Comparison of ENCODE assay signal across 8 cellular contexts in genomic region chr5:54234304-54234938, GRCh38.
A peak's percentile ranks its signal among the peaks of the same experiment; 100 is the strongest.
DNase-seq lines count a peak whose midpoint lies in the region; ATAC-seq, FAIRE-seq and TF ChIP-seq lines count a peak whose summit lies in the region.

No MANE protein-coding gene starts in this region.

- no peaks in the 10 kb centered on the region for H3K27me3 ChIP-seq in mammary epithelial cell (ENCODE audit: insufficient read depth, low read length)

- H3K4me3 Mint-ChIP-seq in nephron progenitor cell, result no peak overlapping the region
- no peak overlapping the region for H3K4me3 Mint-ChIP-seq in stimulated activated effector memory CD8-positive, alpha-beta T cell treated with anti-CD3 and anti-CD28 coated beads, Interleukin-12 subunit alpha, Interleukin-12 subunit beta, amount 100 ng/mL, for 72 hours

- no peaks in the 10 kb centered on the region for H3K9me3 ChIP-seq in A549
- H3K9me3 ChIP-seq in mammary epithelial cell (replicated peaks; ENCODE audit: insufficient read depth, low read length), result no peaks in the 10 kb centered on the region

- H3K27ac ChIP-seq in A549 (no peak overlapping the region), mammary epithelial cell (ENCODE audit: insufficient read depth, low read depth, low read length) (no peak overlapping the region)

- H3K9me3 Mint-ChIP-seq in nephron progenitor cell, result peaks cover 6% of the 10 kb centered on the region
- H3K9me3 Mint-ChIP-seq in stimulated activated effector memory CD8-positive, alpha-beta T cell treated with anti-CD3 and anti-CD28 coated beads, Interleukin-12 subunit alpha, Interleukin-12 subunit beta, amount 100 ng/mL, for 72 hours, result peaks cover 4% of the 10 kb centered on the region

- peaks cover 8% of the 10 kb centered on the region for H3K36me3 Mint-ChIP-seq in nephron progenitor cell (ENCODE audit: low read depth)
- H3K36me3 Mint-ChIP-seq in stimulated activated effector memory CD8-positive, alpha-beta T cell treated with anti-CD3 and anti-CD28 coated beads, Interleukin-12 subunit alpha, Interleukin-12 subunit beta, amount 100 ng/mL, for 72 hours, result no peaks in the 10 kb centered on the region

- no peak overlapping the region for H2AFZ ChIP-seq in mammary epithelial cell (ENCODE audit: low read depth, low read length)

- in situ Hi-C loops in GM13976 (cut with MboI; ENCODE audit: low sequenced_read_pairs, unreplicated experiment), result loop anchor here (25.0 kb wide), 1 partner anchor 1047 kb away; no protein-coding TSS in a partner anchor
- in situ Hi-C loops in mammary epithelial cell (cut with MboI; ENCODE audit: low sequenced_read_pairs in 2 of 2), result loop anchor here in 1 of 2 donors (10.0 kb wide), 1 partner anchor 750 kb away; the partner anchor contains the start of gene FST

- H3K27me3 Mint-ChIP-seq in nephron progenitor cell (ENCODE audit: low read depth, poor library complexity), result peaks cover 3% of the 10 kb centered on the region

- peak; percentile 60 to 73 for TF ChIP-seq RAD21 in A549 (conservative IDR thresholded peaks at IDR 0.05 in 1 of 2, IDR thresholded peaks at IDR 0.05 in 1 of 2)

- FAIRE-seq in A549 (lab: Jason Lieb, UNC), result no peak

- CTCF ChIA-PET in A549 (lab: Yijun Ruan, JAX), result interaction anchor here (0.6 to 2.5 kb wide), 27 partner anchors 8 to 1116 kb away, joined by 3 to 10 read pairs (median 3); no protein-coding TSS in a partner anchor
- CTCF ChIA-PET in mammary epithelial cell (lab: Charles Lee; ENCODE audit: low non-redundant PET), result interaction anchor here (0.5 to 1.0 kb wide), 4 partner anchors 77 to 874 kb away, joined by 3 to 12 read pairs (median 4); no protein-coding TSS in a partner anchor

- peak; percentile 16 to 47 for DNase-seq in A549 (ENCODE audit: low read depth in 1 of 2, low spot score in 1 of 2)
- DNase-seq in GM13976 (ENCODE audit: low spot score), result peak; percentile 45
- peak; percentile 63 for DNase-seq in NCI-H1694 treated with DMSO at 0.1 percent for 48 hours (lab: John Stamatoyannopoulos, UW)
- peak; percentile 8 for DNase-seq in mammary epithelial cell
- DNase-seq in nephron progenitor cell, result no peak
- DNase-seq in stimulated activated effector memory CD8-positive, alpha-beta T cell treated with anti-CD3 and anti-CD28 coated beads, Interleukin-12 subunit alpha, Interleukin-12 subunit beta, amount 100 ng/mL, for 72 hours (ENCODE audit: low spot score in 2 of 2), result no peak
- DNase-seq in NCI-H1092 (lab: John Stamatoyannopoulos, UW), result no peak

- TF ChIP-seq POLR2A in A549 (IDR thresholded peaks at IDR 0.05; ENCODE audit: low read length), result no peak

- H3K4me2 ChIP-seq in A549 (peak overlapping the region; percentile 27), mammary epithelial cell (ENCODE audit: insufficient read depth, low read depth, low read length) (no peak overlapping the region)

- no peak for TF ChIP-seq EP300 in A549 (IDR thresholded peaks at IDR 0.05)

- dilution Hi-C loops in mammary epithelial cell (cut with HindIII; ENCODE audit: low sequenced_read_pairs), result no loop called here

- 59% methylated on average over 2 of the region's 2 CpGs for WGBS in A549 (ENCODE audit: missing lambda C conversion rate)
- 63% methylated on average over 2 of the region's 2 CpGs for WGBS in mammary epithelial cell (ENCODE audit: low coverage, missing lambda C conversion rate)

- H3K4me1 ChIP-seq in A549, result no peaks in the 10 kb centered on the region
- no peaks in the 10 kb centered on the region for H3K4me1 ChIP-seq in mammary epithelial cell (ENCODE audit: insufficient read depth, low read length)

- no peaks in the 10 kb centered on the region for H4K20me1 ChIP-seq in mammary epithelial cell (ENCODE audit: insufficient read depth, low read length)

- H3K36me3 ChIP-seq in mammary epithelial cell (ENCODE audit: insufficient read depth, low read length), result no peaks in the 10 kb centered on the region

- peaks cover 12% of the 10 kb centered on the region for H3K4me1 Mint-ChIP-seq in nephron progenitor cell
- H3K4me1 Mint-ChIP-seq in stimulated activated effector memory CD8-positive, alpha-beta T cell treated with anti-CD3 and anti-CD28 coated beads, Interleukin-12 subunit alpha, Interleukin-12 subunit beta, amount 100 ng/mL, for 72 hours, result peaks cover 13% of the 10 kb centered on the region

- no peak overlapping the region for H3K27ac Mint-ChIP-seq in nephron progenitor cell
- H3K27ac Mint-ChIP-seq in stimulated activated effector memory CD8-positive, alpha-beta T cell treated with anti-CD3 and anti-CD28 coated beads, Interleukin-12 subunit alpha, Interleukin-12 subunit beta, amount 100 ng/mL, for 72 hours, result no peak overlapping the region

- H3K9ac ChIP-seq in mammary epithelial cell (ENCODE audit: insufficient read depth, low read length), result no peak overlapping the region

- POLR2A ChIA-PET in A549 (lab: Yijun Ruan, JAX), result interaction anchor here (1.0 kb wide), 1 partner anchor 76 kb away, joined by 6 read pairs; the partner anchor contains the start of gene ARL15

- no TSS peak for BruUV-seq in mammary epithelial cell (replicated peaks; lab: Mats Ljungman, UMichigan)

- H3K4me3 ChIP-seq in A549, result no peak overlapping the region
- no peak overlapping the region for H3K4me3 ChIP-seq in mammary epithelial cell (replicated peaks in 1 of 3; ENCODE audit: insufficient read depth in 1 of 3, low read depth in 2 of 3, low read length in 3 of 3)

- H3K79me2 ChIP-seq in mammary epithelial cell (ENCODE audit: insufficient read depth, low read length), result peaks cover 10% of the 10 kb centered on the region

- ATAC-seq in A549, result no peak
- no peak for ATAC-seq in stimulated activated effector memory CD8-positive, alpha-beta T cell treated with anti-CD3 and anti-CD28 coated beads, Interleukin-12 subunit alpha, Interleukin-12 subunit beta, amount 100 ng/mL, for 72 hours
- ATAC-seq in HG02588 (IDR thresholded peaks at IDR 0.05; ENCODE audit: unreplicated experiment), result no peak

- intact Hi-C loops in mammary epithelial cell (cut with micrococcal nuclease), result loop anchor here (5.0 kb wide), 1 partner anchor 1062 kb away; no protein-coding TSS in a partner anchor

- TF ChIP-seq CTCF in A549 (IDR thresholded peaks at IDR 0.05) (peak; percentile 63), GM13976 (IDR thresholded peaks at IDR 0.05; ENCODE audit: borderline replicate concordance, control extremely low read depth, extremely low read depth, insufficient read depth, missing control alignments) (peak; percentile 25), mammary epithelial cell (conservative IDR thresholded peaks at IDR 0.05 in 1 of 2, IDR thresholded peaks at IDR 0.05 in 1 of 2; ENCODE audit: extremely low read depth in 1 of 2, insufficient read depth in 1 of 2, low read depth in 1 of 2, low read length in 2 of 2) (peak; percentile 34 to 53), nephron progenitor cell (IDR thresholded peaks at IDR 0.05) (peak; percentile 47)

TF ChIP-seq in A549, 52 proteins besides CTCF, POLR2A, EP300 and RAD21:
- peak; percentile 46; the same call in 2 of the 3 replicates for TF ChIP-seq SMC3 (IDR thresholded peaks at IDR 0.05)
- TF ChIP-seq HOXB5 (CRISPR knock-in tag; IDR thresholded peaks at IDR 0.05), result no peak
TF ChIP-seq in A549: peak in this region for 1.

Comparison
In these comparisons a context has a peak if more than half of its experiments do, and no peak if none do; other contexts are left out.
1. DNase-seq: peak in A549 (2 of 2), GM13976 (single experiment), NCI-H1694 treated with DMSO at 0.1 percent for 48 hours (single experiment) and mammary epithelial cell (single experiment); none in nephron progenitor cell (single experiment), stimulated activated effector memory CD8-positive, alpha-beta T cell treated with anti-CD3 and anti-CD28 coated beads, Interleukin-12 subunit alpha, Interleukin-12 subunit beta, amount 100 ng/mL, for 72 hours (0 of 2) and NCI-H1092 (single experiment).
2. Peak in every context shown above with its lines, with median percentiles within 50 percentile points of each other: CTCF ChIP-seq.